In genomic region chr22:48653929-48654328, GRCh38 we compare ENCODE assay signal across 21 cellular contexts.
DNase-seq lines count a peak whose midpoint lies in the region; ATAC-seq and TF ChIP-seq lines count a peak whose summit lies in the region.
"Had no signal": no experiment of that assay in that cellular context is flagged by ENCODE, and none has a peak within 500 bp of the region (broad histone marks: within the 10 kb centered on the region; RNA-seq: fewer than 3 reads in every experiment).

No MANE protein-coding gene starts in this region.

- H3K27me3 Mint-ChIP-seq in Calu3 (ENCODE audit: unreplicated experiment): no peaks in the 10 kb centered on the region
- H3K27me3 Mint-ChIP-seq: B cell; CD4-positive, CD25-positive, alpha-beta regulatory T cell had no signal

- no TSS peak for BruUV-seq in Calu3 (replicated peaks; lab: Mats Ljungman, UMichigan)

- CTCF ChIA-PET in Calu3 (lab: Charles Lee): no interaction called here

- TF ChIP-seq CTCF in tibial nerve (IDR thresholded peaks at IDR 0.05): no peak
- no peak for TF ChIP-seq CTCF in Calu3 (IDR thresholded peaks at IDR 0.05; ENCODE audit: unreplicated experiment)

- peak; percentile 13 for DNase-seq in Right ventricle myocardium inferior (ENCODE audit: missing footprints)
- no peak for DNase-seq in cardiac septum (ENCODE audit: low spot score)
- no peak for DNase-seq in neuronal stem cell (ENCODE audit: low spot score)
- no peak for DNase-seq in tibial nerve (ENCODE audit: low spot score in 2 of 2)
- no peak for DNase-seq in Calu3
- DNase-seq: Caco-2; CD4-positive, CD25-positive, alpha-beta regulatory T cell; CD8-positive, alpha-beta T cell; DMS 273 treated with DMSO at 0.1 percent for 48 hours; DMS79; EL; GDM1; GOT3; HFFc6 had no signal

- no peak overlapping the region for H3K18ac ChIP-seq in neuronal stem cell (ENCODE audit: low read length)

- no CpG with 5 or more reads among the region's 18 CpGs for WGBS in neuronal stem cell (ENCODE audit: extremely low coverage in 2 of 2, insufficient read length in 2 of 2, insufficient replicate concordance in 1 of 2), 2 donors
- 64 to 87% methylated on average over 9 to 18 of the region's 18 CpGs for WGBS in tibial nerve, 2 donors

- H2BK120ac ChIP-seq in neuronal stem cell (ENCODE audit: low read depth, low read length): no peak overlapping the region

- peak overlapping the region; percentile 67 for H3K23ac ChIP-seq in neuronal stem cell (ENCODE audit: low read depth, low read length, poor library complexity)

- no peak overlapping the region for H3K14ac ChIP-seq in neuronal stem cell (ENCODE audit: low read length)

- no peak for TF ChIP-seq POLR2A in tibial nerve (IDR thresholded peaks at IDR 0.05)

- H4K8ac ChIP-seq in neuronal stem cell (ENCODE audit: low read depth, low read length): no peak overlapping the region

- H3K4me1 Mint-ChIP-seq in Calu3 (ENCODE audit: low read depth, unreplicated experiment): no peaks in the 10 kb centered on the region
- H3K4me1 Mint-ChIP-seq: B cell; CD4-positive, CD25-positive, alpha-beta regulatory T cell had no signal

- H3K9me3 ChIP-seq in neuronal stem cell (replicated peaks in 1 of 2; ENCODE audit: control insufficient read depth in 2 of 2, insufficient read depth in 1 of 2, low read depth in 1 of 2, low read length in 2 of 2): peaks cover 0 to 7% of the 10 kb centered on the region in 2 donors
- H3K9me3 ChIP-seq in tibial nerve: peaks cover 0 to 6% (median 0%) of the 10 kb centered on the region in 4 donors
- H3K9me3 ChIP-seq: BLaER1, Caco-2, HAP-1 had no signal

- H3K4me2 ChIP-seq in neuronal stem cell (ENCODE audit: insufficient read depth, low read length, poor library complexity, severe bottlenecking): no peak overlapping the region
- H3K4me2 ChIP-seq: BLaER1 had no signal

- H3K36me3 Mint-ChIP-seq in Calu3 (ENCODE audit: insufficient read depth, unreplicated experiment): no peaks in the 10 kb centered on the region
- H3K36me3 Mint-ChIP-seq: CD4-positive, CD25-positive, alpha-beta regulatory T cell; CD8-positive, alpha-beta T cell had no signal

- no peak overlapping the region for H4K91ac ChIP-seq in neuronal stem cell (ENCODE audit: low read depth, low read length, poor library complexity)

- ATAC-seq in Right ventricle myocardium inferior: no peak
- no peak for ATAC-seq in GM21367 (IDR thresholded peaks at IDR 0.05; ENCODE audit: unreplicated experiment)
- ATAC-seq: CD8-positive, alpha-beta T cell; GM12878 had no signal

- H3K4me3 Mint-ChIP-seq in Calu3 (ENCODE audit: low read depth, unreplicated experiment): no peak overlapping the region
- H3K4me3 Mint-ChIP-seq: B cell; CD4-positive, CD25-positive, alpha-beta regulatory T cell; CD8-positive, alpha-beta T cell; HFFc6 had no signal

- no peak overlapping the region for H3K27ac Mint-ChIP-seq in Calu3 (ENCODE audit: unreplicated experiment)
- H3K27ac Mint-ChIP-seq: B cell; CD4-positive, CD25-positive, alpha-beta regulatory T cell; CD8-positive, alpha-beta T cell; HFFc6 had no signal

- intact Hi-C loops in Right ventricle myocardium inferior (cut with DNase I) (no loop called here), cardiac septum (cut with DNase I) (no loop called here), Calu3 (cut with micrococcal nuclease; ENCODE audit: unreplicated experiment) (no loop called here)

- no peak overlapping the region for H2AFZ ChIP-seq in neuronal stem cell (ENCODE audit: low read length)

- peaks cover 0 to 4% of the 10 kb centered on the region in 2 donors for H3K36me3 ChIP-seq in neuronal stem cell (replicated peaks in 1 of 2; ENCODE audit: control insufficient read depth in 2 of 2, insufficient read depth in 2 of 2, low read length in 2 of 2)
- H3K36me3 ChIP-seq in tibial nerve: peaks cover 0 to 11% (median 0%) of the 10 kb centered on the region in 3 donors
- H3K36me3 ChIP-seq: BLaER1, HAP-1 had no signal

- H3K27me3 ChIP-seq in neuronal stem cell (ENCODE audit: control insufficient read depth in 3 of 3, insufficient read depth in 3 of 3, low read depth in 1 of 3, low read length in 3 of 3) (no peaks in the 10 kb centered on the region), tibial nerve (no peaks in the 10 kb centered on the region)
- H3K27me3 ChIP-seq: BLaER1 had no signal

- no peak overlapping the region for H2AK5ac ChIP-seq in neuronal stem cell (ENCODE audit: low read depth, low read length)

- H3K9ac ChIP-seq in neuronal stem cell (ENCODE audit: low read depth, low read length, poor library complexity): peak overlapping the region; percentile 63
- H3K9ac ChIP-seq: BLaER1 had no signal

- H3K4me3 ChIP-seq in neuronal stem cell (ENCODE audit: low read length in 2 of 2) (no peak overlapping the region), tibial nerve (no peak overlapping the region)
- H3K4me3 ChIP-seq: BLaER1, GM12878, HAP-1 had no signal

- no peak overlapping the region for H3K27ac ChIP-seq in neuronal stem cell (replicated peaks; ENCODE audit: low read length)
- peak overlapping the region in 3 of 4 donors; percentile 15 to 81 (median 80) for H3K27ac ChIP-seq in tibial nerve
- H3K27ac ChIP-seq: 22Rv1, BLaER1, C4-2B had no signal

- H2BK5ac ChIP-seq in neuronal stem cell (ENCODE audit: low read length): no peak overlapping the region

- no peak overlapping the region for H2BK12ac ChIP-seq in neuronal stem cell (ENCODE audit: low read length)

- no peak overlapping the region for H2BK15ac ChIP-seq in neuronal stem cell (ENCODE audit: low read length)

- no peak for TF ChIP-seq EP300 in tibial nerve (IDR thresholded peaks at IDR 0.05)

- peaks cover 16% of the 10 kb centered on the region for H3K79me1 ChIP-seq in neuronal stem cell (ENCODE audit: low read depth, low read length)

- no peaks in the 10 kb centered on the region for H3K9me3 Mint-ChIP-seq in Calu3 (ENCODE audit: low read depth, unreplicated experiment)
- H3K9me3 Mint-ChIP-seq: CD8-positive, alpha-beta T cell had no signal

- H3K4me1 ChIP-seq in neuronal stem cell (ENCODE audit: control insufficient read depth in 2 of 2, insufficient read depth in 1 of 2, low read depth in 1 of 2, low read length in 2 of 2): no peaks in the 10 kb centered on the region
- peaks cover 0 to 44% (median 7%) of the 10 kb centered on the region in 4 donors for H3K4me1 ChIP-seq in tibial nerve
- H3K4me1 ChIP-seq: Caco-2, HAP-1 had no signal

- no peak overlapping the region for H3K4ac ChIP-seq in neuronal stem cell (ENCODE audit: low read length)
